ENCODE assay signal across 11 cellular contexts in the genomic region with DNA sequence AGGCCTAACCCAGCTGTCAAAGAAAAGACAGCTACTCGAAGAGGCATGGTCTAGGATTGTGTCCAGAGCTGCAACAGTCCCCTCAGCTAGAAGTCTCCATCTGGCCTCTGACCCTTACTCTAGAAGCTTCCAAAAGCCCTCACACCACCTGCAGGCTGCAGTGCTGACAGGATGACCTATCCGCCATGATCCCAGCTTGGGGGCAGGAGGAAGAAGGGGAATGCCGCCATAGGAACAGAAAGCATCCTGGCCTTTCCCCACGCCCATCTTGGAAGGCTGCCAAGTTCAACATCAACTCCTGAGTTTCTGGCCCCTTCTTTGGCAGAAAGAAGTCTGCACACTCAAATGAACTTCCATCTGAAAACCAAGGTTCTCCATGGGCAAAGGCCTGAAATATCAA. TPM values are rescaled to one million over a fixed set of nuclear protein-coding genes. Genes with fewer than 3 reads are reported as not detected.
DNase-seq lines count a peak whose midpoint lies in the region; ATAC-seq lines count a peak whose summit lies in the region.
"Had no signal": no experiment of that assay in that cellular context is flagged by ENCODE, and none has a peak within 500 bp of the region (broad histone marks: within the 10 kb centered on the region; RNA-seq: fewer than 3 reads in every experiment).

No MANE protein-coding gene starts in this region.

- ATAC-seq in left colon (no peak), GM18873 (IDR thresholded peaks at IDR 0.05; ENCODE audit: low FRiP score, unreplicated experiment) (no peak), HG03095 (IDR thresholded peaks at IDR 0.05; ENCODE audit: unreplicated experiment) (no peak), GM21737 (IDR thresholded peaks at IDR 0.05; ENCODE audit: unreplicated experiment) (no peak)

- DNase-seq in COLO668 (lab: John Stamatoyannopoulos, UW; ENCODE audit: unreplicated experiment): peak; percentile 63
- DNase-seq in HT1080 (ENCODE audit: low read depth): peak; percentile 21
- DNase-seq in SKM-1 treated with dmso at 0.1 percent for 144 hours (lab: John Stamatoyannopoulos, UW; ENCODE audit: unreplicated experiment): peak; percentile 87
- DNase-seq in left colon: peak; percentile 53 to 63
- DNase-seq in stimulated activated CD4-positive, alpha-beta T cell treated with anti-CD3 and anti-CD28 coated beads, Interleukin-15, amount 100 ng/mL, for 24 hours: no peak
- DNase-seq: activated naive CD4-positive, alpha-beta T cell treated with anti-CD3 and anti-CD28 coated beads for 36 hours; mesendoderm had no signal

- intact Hi-C loops in left colon (cut with DNase I, micrococcal nuclease): no loop called here

RNA-seq across cellular contexts. Expression of gene KRT36, which starts 3.1 kb away (rescaled TPM):
- not detected in 2 replicates for total RNA-seq in HT1080 (2014; rRNA removed; shearing (Covaris generic))
- not detected in 2 replicates for polyA plus RNA-seq in HT1080 (2015; cell fraction: cytosol; rRNA removed)
- not detected in 2 replicates for polyA plus RNA-seq in HT1080 (2015; cell fraction: nucleus; rRNA removed)
- total RNA-seq in left colon: under 1 TPM in 1 of 2 donors, not detected in 1; 0.27 TPM
- total RNA-seq: activated naive CD4-positive, alpha-beta T cell treated with anti-CD3 and anti-CD28 coated beads for 36 hours had no signal

RNA-seq across cellular contexts. Expression of gene KRT35, which starts 11.8 kb away (rescaled TPM):
- total RNA-seq in HT1080 (2014; rRNA removed; shearing (Covaris generic)): not detected in 2 replicates
- not detected in 2 replicates for polyA plus RNA-seq in HT1080 (2015; cell fraction: cytosol; rRNA removed)
- polyA plus RNA-seq in HT1080 (2015; cell fraction: nucleus; rRNA removed): not detected in 2 replicates
- total RNA-seq in left colon: not detected
- total RNA-seq: activated naive CD4-positive, alpha-beta T cell treated with anti-CD3 and anti-CD28 coated beads for 36 hours had no signal
- polyA plus RNA-seq: esophagus had no signal

RNA-seq across cellular contexts. Expression of gene KRT13, which starts 12.6 kb away (rescaled TPM):
- total RNA-seq in HT1080 (2014; rRNA removed; shearing (Covaris generic)): not detected in 2 replicates
- not detected in 2 replicates for polyA plus RNA-seq in HT1080 (2015; cell fraction: cytosol; rRNA removed)
- polyA plus RNA-seq in HT1080 (2015; cell fraction: nucleus; rRNA removed): not detected in 2 replicates
- total RNA-seq in left colon: under 1 TPM in 1 of 2 donors, not detected in 1; 0.82 TPM
- total RNA-seq: activated naive CD4-positive, alpha-beta T cell treated with anti-CD3 and anti-CD28 coated beads for 36 hours had no signal

RNA-seq across cellular contexts. Expression of gene KRT32, which starts 25.6 kb away (rescaled TPM):
- total RNA-seq in HT1080 (2014; rRNA removed; shearing (Covaris generic)): not detected in 2 replicates
- polyA plus RNA-seq in HT1080 (2015; cell fraction: cytosol; rRNA removed): 0.06 and 0.30 TPM in 2 replicates
- polyA plus RNA-seq in HT1080 (2015; cell fraction: nucleus; rRNA removed): not detected in 2 replicates
- total RNA-seq in left colon: not detected
- total RNA-seq: activated naive CD4-positive, alpha-beta T cell treated with anti-CD3 and anti-CD28 coated beads for 36 hours had no signal

RNA-seq across cellular contexts. Expression of gene KRT15, which starts 25.9 kb away (rescaled TPM):
- total RNA-seq in HT1080 (2014; rRNA removed; shearing (Covaris generic)): 6.8 and 10.9 TPM in 2 replicates
- 35.6 and 38.9 TPM in 2 replicates for polyA plus RNA-seq in HT1080 (2015; cell fraction: cytosol; rRNA removed)
- polyA plus RNA-seq in HT1080 (2015; cell fraction: nucleus; rRNA removed): 65.4 and 66.6 TPM in 2 replicates
- 10 to 100 TPM in 1 of 2 donors, 1 to 10 TPM in 1; 6.8 to 30.9 TPM for total RNA-seq in left colon
- total RNA-seq: activated naive CD4-positive, alpha-beta T cell treated with anti-CD3 and anti-CD28 coated beads for 36 hours had no signal
